Comparison of ENCODE assay signal across 16 cellular contexts in genomic region chrX:151031365-151031975, GRCh38.
"Had no signal": no experiment of that assay in that cellular context is flagged by ENCODE, and none has a peak within 500 bp of the region (broad histone marks: within the 10 kb centered on the region; RNA-seq: fewer than 3 reads in every experiment).

No MANE protein-coding gene starts in this region.

- H3K9me3 Mint-ChIP-seq: immature natural killer cell, T-cell had no signal

- ATAC-seq: left colon; naive thymus-derived CD4-positive, alpha-beta T cell; T-cell had no signal

- H3K4me3 ChIP-seq: lung, SK-N-MC, tibial nerve had no signal

- H3K27ac Mint-ChIP-seq: endodermal cell; immature natural killer cell; naive thymus-derived CD4-positive, alpha-beta T cell; T-cell had no signal

- H3K4me1 Mint-ChIP-seq: immature natural killer cell; naive thymus-derived CD4-positive, alpha-beta T cell; T-cell had no signal

- H3K4me3 Mint-ChIP-seq: endodermal cell; immature natural killer cell; naive thymus-derived CD4-positive, alpha-beta T cell; T-cell had no signal

- DNase-seq: activated CD4-positive, alpha-beta T cell treated with anti-CD3 and anti-CD28 coated beads for 1 hour; activated CD8-positive, alpha-beta memory T cell treated with anti-CD3 and anti-CD28 coated beads for 24 hours; brain microvascular endothelial cell; cerebellar nuclear complex; endodermal cell; glutamatergic neuron; immature natural killer cell; left colon; naive thymus-derived CD4-positive, alpha-beta T cell; retina; stimulated activated CD4-positive, alpha-beta T cell treated with anti-CD3 and anti-CD28 coated beads, Interleukin-4, amount 100 ng/mL, for 4 hours; T-cell; T1000 had no signal

- H3K36me3 Mint-ChIP-seq: immature natural killer cell, T-cell had no signal
